In genomic region chr1:89854140-89854539, GRCh38 we compare ENCODE assay signal across 20 cellular contexts. TPM values are rescaled to one million over a fixed set of nuclear protein-coding genes. Genes with fewer than 3 reads are reported as not detected.
A peak's percentile ranks its signal among the peaks of the same experiment; 100 is the strongest.
DNase-seq lines count a peak whose midpoint lies in the region; ATAC-seq and TF ChIP-seq lines count a peak whose summit lies in the region.
"Had no signal": no experiment of that assay in that cellular context is flagged by ENCODE, and none has a peak within 500 bp of the region (broad histone marks: within the 10 kb centered on the region; RNA-seq: fewer than 3 reads in every experiment).

No MANE protein-coding gene starts in this region.

- H3K4me3 Mint-ChIP-seq in activated CD4-positive, alpha-beta T cell treated with anti-CD3 and anti-CD28 coated beads for 36 hours: no peak overlapping the region
- H3K4me3 Mint-ChIP-seq in activated CD8-positive, alpha-beta T cell treated with anti-CD3 and anti-CD28 coated beads for 36 hours: no peak overlapping the region
- H3K4me3 Mint-ChIP-seq in stimulated activated effector memory CD8-positive, alpha-beta T cell treated with anti-CD3 and anti-CD28 coated beads, Interleukin-12 subunit alpha, Interleukin-12 subunit beta, amount 100 ng/mL, for 72 hours: no peak overlapping the region
- H3K4me3 Mint-ChIP-seq: H9 had no signal

- no peak overlapping the region for H3K27ac Mint-ChIP-seq in activated CD4-positive, alpha-beta T cell treated with anti-CD3 and anti-CD28 coated beads for 36 hours
- H3K27ac Mint-ChIP-seq in activated CD8-positive, alpha-beta T cell treated with anti-CD3 and anti-CD28 coated beads for 36 hours: no peak overlapping the region
- H3K27ac Mint-ChIP-seq in stimulated activated effector memory CD8-positive, alpha-beta T cell treated with anti-CD3 and anti-CD28 coated beads, Interleukin-12 subunit alpha, Interleukin-12 subunit beta, amount 100 ng/mL, for 72 hours: no peak overlapping the region
- H3K27ac Mint-ChIP-seq: H9 had no signal

- no peak overlapping the region for H2AFZ ChIP-seq in PC-3 (ENCODE audit: low read length)

- H3K4me2 ChIP-seq in DOHH2 (ENCODE audit: low read length): peak overlapping the region; percentile 65
- no peak overlapping the region for H3K4me2 ChIP-seq in PC-3 (ENCODE audit: low read length)

- POLR2A ChIA-PET in activated CD4-positive, alpha-beta T cell treated with anti-CD3 and anti-CD28 coated beads for 36 hours (lab: Charles Lee): interaction anchor here (0.5 to 1.9 kb wide), 5 partner anchors 10 to 247 kb away, joined by 3 to 9 read pairs (median 3); no protein-coding TSS in a partner anchor
- POLR2A ChIA-PET in activated CD8-positive, alpha-beta T cell treated with anti-CD3 and anti-CD28 coated beads for 36 hours (lab: Charles Lee): interaction anchor here (0.7 to 1.5 kb wide), 4 partner anchors 9 to 334 kb away, joined by 3 to 10 read pairs (median 4); no protein-coding TSS in a partner anchor
- POLR2A ChIA-PET in PC-3 (lab: Charles Lee; ENCODE audit: unreplicated experiment): no interaction called here

- no peak overlapping the region for H3K27ac ChIP-seq in DOHH2 (ENCODE audit: low read depth, low read length)
- no peak overlapping the region for H3K27ac ChIP-seq in heart right ventricle
- no peak overlapping the region for H3K27ac ChIP-seq in PC-3 (ENCODE audit: low read length)

- DNase-seq in activated CD4-positive, alpha-beta T cell treated with anti-CD3 and anti-CD28 coated beads for 36 hours: no peak
- DNase-seq in activated CD4-positive, alpha-beta T cell treated with anti-CD3 and anti-CD28 coated beads, Interleukin-2, amount 50 U/mL, for 4 hours: no peak
- DNase-seq in activated CD8-positive, alpha-beta T cell treated with anti-CD3 and anti-CD28 coated beads for 36 hours: no peak
- DNase-seq in stimulated activated effector memory CD8-positive, alpha-beta T cell treated with anti-CD3 and anti-CD28 coated beads, Interleukin-12 subunit alpha, Interleukin-12 subunit beta, amount 100 ng/mL, for 72 hours (ENCODE audit: low spot score in 2 of 2): no peak
- no peak for DNase-seq in heart right ventricle
- no peak for DNase-seq in PC-3
- DNase-seq: 8988T, C1 segment of cervical spinal cord, Caco-2, DMS153, EL, H9, NCI-H1105 treated with DMSO at 0.1 percent for 48 hours, NCI-H1694 treated with DMSO at 0.1 percent for 48 hours, NCI-H2107, NCI-H226, NCI-H524 treated with DMSO at 0.1 percent for 48 hours, SIG-M5 had no signal

- intact Hi-C loops in activated CD4-positive, alpha-beta T cell treated with anti-CD3 and anti-CD28 coated beads for 36 hours (cut with DNase I, micrococcal nuclease): loop anchor here in 1 of 2 experiments (2.0 kb wide), 1 partner anchor 73 kb away; no protein-coding TSS in a partner anchor
- intact Hi-C loops in activated CD8-positive, alpha-beta T cell treated with anti-CD3 and anti-CD28 coated beads for 36 hours (cut with micrococcal nuclease): no loop called here
- intact Hi-C loops in heart right ventricle (cut with DNase I): no loop called here
- intact Hi-C loops in PC-3 (cut with micrococcal nuclease): no loop called here

- H3K4me1 Mint-ChIP-seq in activated CD4-positive, alpha-beta T cell treated with anti-CD3 and anti-CD28 coated beads for 36 hours: peaks cover 19% of the 10 kb centered on the region
- peaks cover 26% of the 10 kb centered on the region for H3K4me1 Mint-ChIP-seq in activated CD8-positive, alpha-beta T cell treated with anti-CD3 and anti-CD28 coated beads for 36 hours (ENCODE audit: low read depth)
- H3K4me1 Mint-ChIP-seq in stimulated activated effector memory CD8-positive, alpha-beta T cell treated with anti-CD3 and anti-CD28 coated beads, Interleukin-12 subunit alpha, Interleukin-12 subunit beta, amount 100 ng/mL, for 72 hours: peaks cover 12% of the 10 kb centered on the region
- H3K4me1 Mint-ChIP-seq: H9 had no signal

- CTCF ChIA-PET in activated CD4-positive, alpha-beta T cell treated with anti-CD3 and anti-CD28 coated beads for 36 hours (lab: Charles Lee): interaction anchor here (0.6 to 1.2 kb wide), 4 partner anchors 11 to 657 kb away, joined by 4 read pairs; no protein-coding TSS in a partner anchor
- CTCF ChIA-PET in activated CD8-positive, alpha-beta T cell treated with anti-CD3 and anti-CD28 coated beads for 36 hours (lab: Charles Lee): interaction anchor here (0.7 to 5.0 kb wide), 3 partner anchors 12 to 259 kb away, joined by 3 to 21 read pairs (median 4); no protein-coding TSS in a partner anchor
- CTCF ChIA-PET in PC-3 (lab: Charles Lee): no interaction called here

- H3K9me2 ChIP-seq in DOHH2 (replicated peaks; ENCODE audit: control insufficient read depth, low read length) (no peaks in the 10 kb centered on the region), PC-3 (replicated peaks; ENCODE audit: low read length) (no peaks in the 10 kb centered on the region)

- TF ChIP-seq CTCF in DOHH2 (IDR thresholded peaks at IDR 0.05; ENCODE audit: low read depth, low read length, poor library complexity, severe bottlenecking) (no peak), heart right ventricle (IDR thresholded peaks at IDR 0.05) (no peak), PC-3 (conservative IDR thresholded peaks at IDR 0.05; ENCODE audit: low read depth, low read length) (no peak)
- no peak for TF ChIP-seq CTCF in activated CD8-positive, alpha-beta T cell treated with anti-CD3 and anti-CD28 coated beads for 36 hours (IDR thresholded peaks at IDR 0.05)

- H3K9me3 ChIP-seq in DOHH2 (ENCODE audit: control insufficient read depth, insufficient read depth, low read length): no peaks in the 10 kb centered on the region
- H3K9me3 ChIP-seq in heart right ventricle: no peaks in the 10 kb centered on the region
- H3K9me3 ChIP-seq in PC-3 (ENCODE audit: low read length): no peaks in the 10 kb centered on the region
- H3K9me3 ChIP-seq: Caco-2 had no signal

- ATAC-seq in activated CD4-positive, alpha-beta T cell treated with anti-CD3 and anti-CD28 coated beads for 36 hours: peak; percentile 79
- peak; percentile 82 for ATAC-seq in activated CD8-positive, alpha-beta T cell treated with anti-CD3 and anti-CD28 coated beads for 36 hours
- ATAC-seq in stimulated activated effector memory CD8-positive, alpha-beta T cell treated with anti-CD3 and anti-CD28 coated beads, Interleukin-12 subunit alpha, Interleukin-12 subunit beta, amount 100 ng/mL, for 72 hours: peak; percentile 66
- ATAC-seq in GM21825 (IDR thresholded peaks at IDR 0.05; ENCODE audit: unreplicated experiment): no peak
- ATAC-seq in heart right ventricle: no peak
- ATAC-seq in PC-3: no peak

- H3K79me2 ChIP-seq in DOHH2 (ENCODE audit: control insufficient read depth, low read length) (peaks cover 56% of the 10 kb centered on the region), PC-3 (ENCODE audit: low read length) (peaks cover 33% of the 10 kb centered on the region)

- H4K20me1 ChIP-seq in DOHH2 (ENCODE audit: control insufficient read depth, insufficient read depth, low read depth, low read length) (no peaks in the 10 kb centered on the region), PC-3 (ENCODE audit: low read length) (no peaks in the 10 kb centered on the region)

- peaks cover 15% of the 10 kb centered on the region for H3K36me3 Mint-ChIP-seq in activated CD4-positive, alpha-beta T cell treated with anti-CD3 and anti-CD28 coated beads for 36 hours (ENCODE audit: low read depth)
- peaks cover 22% of the 10 kb centered on the region for H3K36me3 Mint-ChIP-seq in activated CD8-positive, alpha-beta T cell treated with anti-CD3 and anti-CD28 coated beads for 36 hours (ENCODE audit: low read depth)
- peaks cover 16% of the 10 kb centered on the region for H3K36me3 Mint-ChIP-seq in stimulated activated effector memory CD8-positive, alpha-beta T cell treated with anti-CD3 and anti-CD28 coated beads, Interleukin-12 subunit alpha, Interleukin-12 subunit beta, amount 100 ng/mL, for 72 hours

- no peaks in the 10 kb centered on the region for H3K27me3 Mint-ChIP-seq in activated CD4-positive, alpha-beta T cell treated with anti-CD3 and anti-CD28 coated beads for 36 hours
- no peaks in the 10 kb centered on the region for H3K27me3 Mint-ChIP-seq in activated CD8-positive, alpha-beta T cell treated with anti-CD3 and anti-CD28 coated beads for 36 hours

- H3F3A ChIP-seq in DOHH2 (ENCODE audit: control insufficient read depth, insufficient read depth) (no peaks in the 10 kb centered on the region), PC-3 (ENCODE audit: low read length, unreplicated experiment) (no peaks in the 10 kb centered on the region)

- no peaks in the 10 kb centered on the region for H3K9me3 Mint-ChIP-seq in activated CD4-positive, alpha-beta T cell treated with anti-CD3 and anti-CD28 coated beads for 36 hours (ENCODE audit: low read depth)
- H3K9me3 Mint-ChIP-seq in activated CD8-positive, alpha-beta T cell treated with anti-CD3 and anti-CD28 coated beads for 36 hours: no peaks in the 10 kb centered on the region
- no peaks in the 10 kb centered on the region for H3K9me3 Mint-ChIP-seq in stimulated activated effector memory CD8-positive, alpha-beta T cell treated with anti-CD3 and anti-CD28 coated beads, Interleukin-12 subunit alpha, Interleukin-12 subunit beta, amount 100 ng/mL, for 72 hours
- H3K9me3 Mint-ChIP-seq: H9 had no signal

- H3K36me3 ChIP-seq in DOHH2 (ENCODE audit: control insufficient read depth, low read length): peaks cover 26% of the 10 kb centered on the region
- H3K36me3 ChIP-seq in heart right ventricle: peaks cover 0 to 9% (median 0%) of the 10 kb centered on the region in 9 donors
- H3K36me3 ChIP-seq in PC-3 (ENCODE audit: low read depth, low read length): peaks cover 9% of the 10 kb centered on the region; the same call in 1 of the 2 replicates

- no TSS peak for BruUV-seq in PC-3 (replicated peaks; lab: Mats Ljungman, UMichigan)

- WGBS in heart right ventricle, 2 donors: 95 to 96% methylated on average over 2 of the region's 2 CpGs

- H3K4me3 ChIP-seq in DOHH2 (ENCODE audit: low read length): peak overlapping the region; percentile 59; the same call in 1 of the 2 replicates
- H3K4me3 ChIP-seq in heart right ventricle: no peak overlapping the region
- no peak overlapping the region for H3K4me3 ChIP-seq in PC-3 (ENCODE audit: low read length)

- no peak overlapping the region for H3K9ac ChIP-seq in PC-3 (ENCODE audit: low read length)

- peaks cover 48% of the 10 kb centered on the region for H3K4me1 ChIP-seq in DOHH2 (ENCODE audit: control insufficient read depth, low read length)
- H3K4me1 ChIP-seq in heart right ventricle: peaks cover 0 to 12% (median 0%) of the 10 kb centered on the region in 9 donors
- peaks cover 18% of the 10 kb centered on the region for H3K4me1 ChIP-seq in PC-3 (ENCODE audit: insufficient read depth, low read length)
- H3K4me1 ChIP-seq: Caco-2 had no signal

- H3K27me3 ChIP-seq in DOHH2 (ENCODE audit: control insufficient read depth, low read length): no peaks in the 10 kb centered on the region
- no peaks in the 10 kb centered on the region for H3K27me3 ChIP-seq in heart right ventricle
- no peaks in the 10 kb centered on the region for H3K27me3 ChIP-seq in PC-3 (ENCODE audit: low read length)

RNA-seq across cellular contexts. Expression of gene LRRC8D, which starts 33.3 kb away (rescaled TPM):
- 10 to 100 TPM; 24.3 to 30.0 TPM for total RNA-seq in activated CD4-positive, alpha-beta T cell treated with anti-CD3 and anti-CD28 coated beads for 36 hours
- 10 to 100 TPM; 26.3 to 27.5 TPM for total RNA-seq in activated CD8-positive, alpha-beta T cell treated with anti-CD3 and anti-CD28 coated beads for 36 hours
- total RNA-seq in heart right ventricle (1 to 10 TPM; 5.1 to 8.2 (median 6.6) TPM), PC-3 (2014; rRNA removed) (19.6 and 21.8 TPM in 2 replicates)
- 10 to 100 TPM in 1 of 2 donors, 1 to 10 TPM in 1; 3.0 to 11.0 TPM for polyA plus RNA-seq in heart right ventricle

Comparison
In these comparisons a context has a peak if more than half of its experiments do, and no peak if none do; other contexts are left out.
1. ATAC-seq: peak in activated CD4-positive, alpha-beta T cell treated with anti-CD3 and anti-CD28 coated beads for 36 hours (single experiment), activated CD8-positive, alpha-beta T cell treated with anti-CD3 and anti-CD28 coated beads for 36 hours (single experiment) and stimulated activated effector memory CD8-positive, alpha-beta T cell treated with anti-CD3 and anti-CD28 coated beads, Interleukin-12 subunit alpha, Interleukin-12 subunit beta, amount 100 ng/mL, for 72 hours (single experiment); none in GM21825 (single experiment), heart right ventricle (0 of 8) and PC-3 (single experiment).